ENCODE assay signal across 9 cellular contexts in the genomic region with DNA sequence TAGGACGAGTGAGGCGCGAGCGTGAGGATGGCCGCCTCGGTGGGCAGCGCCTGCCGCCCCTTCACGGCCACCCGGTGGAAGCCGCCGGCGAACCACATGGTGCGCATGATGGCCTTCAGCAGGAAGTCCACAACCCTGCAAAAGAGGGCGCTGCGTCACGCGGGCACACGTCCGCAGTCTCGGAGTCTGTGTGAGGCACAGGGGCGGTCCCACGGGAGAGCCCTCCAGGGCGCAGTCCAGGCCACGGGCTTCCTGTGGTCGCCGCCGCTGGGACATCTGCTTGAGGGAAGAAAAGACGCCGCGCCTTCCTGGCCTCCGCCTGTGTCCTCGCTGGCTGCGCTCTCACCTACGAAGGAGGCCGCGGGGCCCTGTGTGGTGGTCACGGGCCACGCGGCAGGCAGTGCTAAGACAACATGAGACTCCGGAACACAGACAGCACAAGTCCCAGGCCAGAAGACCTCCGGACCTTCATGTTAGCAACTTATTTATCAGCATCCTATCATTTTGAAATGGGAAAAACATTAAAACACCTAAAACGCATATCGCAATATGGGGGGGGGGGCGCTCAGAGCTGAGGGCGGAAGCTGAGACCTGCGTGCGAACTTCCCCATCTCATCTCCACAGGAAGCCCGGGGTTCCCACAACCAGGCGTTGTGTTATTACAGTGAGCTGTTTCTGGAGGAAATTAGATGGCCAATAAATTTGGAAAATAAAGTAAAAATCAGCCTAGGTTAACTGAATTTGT. TPM values are rescaled to one million over a fixed set of nuclear protein-coding genes. Genes with fewer than 3 reads are reported as not detected.
DNase-seq lines count a peak whose midpoint lies in the region; ATAC-seq and TF ChIP-seq lines count a peak whose summit lies in the region.
"Had no signal": no experiment of that assay in that cellular context is flagged by ENCODE, and none has a peak within 500 bp of the region (broad histone marks: within the 10 kb centered on the region; RNA-seq: fewer than 3 reads in every experiment).

No MANE protein-coding gene starts in this region.

- H3K27me3 ChIP-seq in left ventricle myocardium inferior (ENCODE audit: low read depth) (no peaks in the 10 kb centered on the region), upper lobe of right lung (no peaks in the 10 kb centered on the region)

- intact Hi-C loops in Right ventricle myocardium inferior (cut with DNase I), result loop anchor here (10.0 kb wide), 1 partner anchor 150 kb away; no protein-coding TSS in a partner anchor
- intact Hi-C loops in left ventricle myocardium inferior (cut with micrococcal nuclease), result no loop called here
- intact Hi-C loops in activated T-helper 2 cell treated with anti-CD3 and anti-CD28 coated beads, Interferon-gamma antibody, Interleukin-2, Interleukin-4, amounts not matched to agents 10 μg/mL and 5 μg/mL and 100 μg/mL, durations not matched to agents 14 hours and 24 hours and 36 hours (cut with micrococcal nuclease), result no loop called here
- intact Hi-C loops in upper lobe of right lung (cut with DNase I), result no loop called here

- no peak for ATAC-seq in Right ventricle myocardium inferior
- ATAC-seq in HG03159 (IDR thresholded peaks at IDR 0.05; ENCODE audit: unreplicated experiment), result peak; percentile 22
- peak; percentile 40 for ATAC-seq in upper lobe of right lung
- no peak for ATAC-seq in GM21360 (IDR thresholded peaks at IDR 0.05; ENCODE audit: unreplicated experiment)
- no peak for ATAC-seq in WTC11

- peaks cover 17% of the 10 kb centered on the region for H3K4me1 Mint-ChIP-seq in activated T-helper 2 cell treated with anti-CD3 and anti-CD28 coated beads, Interferon-gamma antibody, Interleukin-2, Interleukin-4, amounts not matched to agents 10 μg/mL and 5 μg/mL and 100 μg/mL, durations not matched to agents 14 hours and 24 hours and 36 hours (ENCODE audit: low read depth)
- no peaks in the 10 kb centered on the region for H3K4me1 Mint-ChIP-seq in WTC11

- H3K36me3 ChIP-seq in left ventricle myocardium inferior (peaks cover 17% of the 10 kb centered on the region), upper lobe of right lung (peaks cover 65% of the 10 kb centered on the region)

- H3K9me3 ChIP-seq in left ventricle myocardium inferior (replicated peaks), result no peaks in the 10 kb centered on the region
- H3K9me3 ChIP-seq in upper lobe of right lung, result no peaks in the 10 kb centered on the region

- H3K36me3 Mint-ChIP-seq in activated T-helper 2 cell treated with anti-CD3 and anti-CD28 coated beads, Interferon-gamma antibody, Interleukin-2, Interleukin-4, amounts not matched to agents 10 μg/mL and 5 μg/mL and 100 μg/mL, durations not matched to agents 14 hours and 24 hours and 36 hours (ENCODE audit: low read depth), result peaks cover 57% of the 10 kb centered on the region
- peaks cover 57% of the 10 kb centered on the region for H3K36me3 Mint-ChIP-seq in WTC11

- no peaks in the 10 kb centered on the region for H3K27me3 Mint-ChIP-seq in activated T-helper 2 cell treated with anti-CD3 and anti-CD28 coated beads, Interferon-gamma antibody, Interleukin-2, Interleukin-4, amounts not matched to agents 10 μg/mL and 5 μg/mL and 100 μg/mL, durations not matched to agents 14 hours and 24 hours and 36 hours (ENCODE audit: low read depth)
- no peaks in the 10 kb centered on the region for H3K27me3 Mint-ChIP-seq in WTC11 (ENCODE audit: low read depth)

- H3K27ac ChIP-seq in left ventricle myocardium inferior (replicated peaks), result no peak overlapping the region
- no peak overlapping the region for H3K27ac ChIP-seq in upper lobe of right lung

- DNase-seq in Right ventricle myocardium inferior (ENCODE audit: missing footprints) (peak; percentile 86), left ventricle myocardium inferior (no peak), upper lobe of right lung (no peak), WTC11 (ENCODE audit: low spot score) (no peak), foreskin melanocyte (no peak)
- DNase-seq in activated T-helper 2 cell treated with anti-CD3 and anti-CD28 coated beads, Interferon-gamma antibody, Interleukin-2, Interleukin-4, amounts not matched to agents 10 μg/mL and 5 μg/mL and 100 μg/mL, durations not matched to agents 14 hours and 24 hours and 36 hours (ENCODE audit: low spot score), result no peak

- no peaks in the 10 kb centered on the region for H3K9me3 Mint-ChIP-seq in activated T-helper 2 cell treated with anti-CD3 and anti-CD28 coated beads, Interferon-gamma antibody, Interleukin-2, Interleukin-4, amounts not matched to agents 10 μg/mL and 5 μg/mL and 100 μg/mL, durations not matched to agents 14 hours and 24 hours and 36 hours
- H3K9me3 Mint-ChIP-seq in WTC11, result no peaks in the 10 kb centered on the region

- CTCF ChIA-PET in WTC11 (lab: Charles Lee), result interaction anchor here (0.7 kb wide), 1 partner anchor 9 kb away, joined by 4 read pairs; no protein-coding TSS in a partner anchor

- POLR2A ChIA-PET in WTC11 (lab: Charles Lee), result no interaction called here

- no peak for TF ChIP-seq CTCF in left ventricle myocardium inferior (IDR thresholded peaks at IDR 0.05; ENCODE audit: borderline replicate concordance)
- TF ChIP-seq CTCF in upper lobe of right lung (IDR thresholded peaks at IDR 0.05), result no peak
- TF ChIP-seq CTCF in WTC11 (IDR thresholded peaks at IDR 0.05), result no peak

- H3K4me3 ChIP-seq in left ventricle myocardium inferior (no peak overlapping the region), upper lobe of right lung (no peak overlapping the region)

- peak overlapping the region; percentile 30 for H3K4me3 Mint-ChIP-seq in activated T-helper 2 cell treated with anti-CD3 and anti-CD28 coated beads, Interferon-gamma antibody, Interleukin-2, Interleukin-4, amounts not matched to agents 10 μg/mL and 5 μg/mL and 100 μg/mL, durations not matched to agents 14 hours and 24 hours and 36 hours (ENCODE audit: low read depth)
- H3K4me3 Mint-ChIP-seq in WTC11, result no peak overlapping the region

- peak overlapping the region; percentile 46 for H3K27ac Mint-ChIP-seq in activated T-helper 2 cell treated with anti-CD3 and anti-CD28 coated beads, Interferon-gamma antibody, Interleukin-2, Interleukin-4, amounts not matched to agents 10 μg/mL and 5 μg/mL and 100 μg/mL, durations not matched to agents 14 hours and 24 hours and 36 hours
- H3K27ac Mint-ChIP-seq in WTC11, result no peak overlapping the region

- H3K4me1 ChIP-seq in left ventricle myocardium inferior (peaks cover 17% of the 10 kb centered on the region), upper lobe of right lung (peaks cover 11% of the 10 kb centered on the region)

TF ChIP-seq in WTC11, 78 proteins besides CTCF, POLR2A, EP300 and RAD21 (continues in another document):
- TF ChIP-seq ATF1 (CRISPR knock-in tag; IDR thresholded peaks at IDR 0.05) (no peak), ZBTB21 (CRISPR knock-in tag; IDR thresholded peaks at IDR 0.05; ENCODE audit: borderline replicate concordance) (no peak), NFYB (CRISPR knock-in tag; conservative IDR thresholded peaks at IDR 0.05; ENCODE audit: low read depth) (no peak), ESRRA (CRISPR knock-in tag; IDR thresholded peaks at IDR 0.05; ENCODE audit: borderline replicate concordance) (no peak), JAZF1 (CRISPR knock-in tag; IDR thresholded peaks at IDR 0.05) (no peak), CBFB (CRISPR knock-in tag; IDR thresholded peaks at IDR 0.05; ENCODE audit: low read depth) (no peak)
- TF ChIP-seq, protein P1, sequence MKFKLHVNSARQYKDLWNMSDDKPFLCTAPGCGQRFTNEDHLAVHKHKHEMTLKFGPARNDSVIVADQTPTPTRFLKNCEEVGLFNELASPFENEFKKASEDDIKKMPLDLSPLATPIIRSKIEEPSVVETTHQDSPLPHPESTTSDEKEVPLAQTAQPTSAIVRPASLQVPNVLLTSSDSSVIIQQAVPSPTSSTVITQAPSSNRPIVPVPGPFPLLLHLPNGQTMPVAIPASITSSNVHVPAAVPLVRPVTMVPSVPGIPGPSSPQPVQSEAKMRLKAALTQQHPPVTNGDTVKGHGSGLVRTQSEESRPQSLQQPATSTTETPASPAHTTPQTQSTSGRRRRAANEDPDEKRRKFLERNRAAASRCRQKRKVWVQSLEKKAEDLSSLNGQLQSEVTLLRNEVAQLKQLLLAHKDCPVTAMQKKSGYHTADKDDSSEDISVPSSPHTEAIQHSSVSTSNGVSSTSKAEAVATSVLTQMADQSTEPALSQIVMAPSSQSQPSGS (CRISPR knock-in tag; IDR thresholded peaks at IDR 0.05; ENCODE audit: borderline replicate concordance, low read depth), result no peak
- TF ChIP-seq, protein P2, sequence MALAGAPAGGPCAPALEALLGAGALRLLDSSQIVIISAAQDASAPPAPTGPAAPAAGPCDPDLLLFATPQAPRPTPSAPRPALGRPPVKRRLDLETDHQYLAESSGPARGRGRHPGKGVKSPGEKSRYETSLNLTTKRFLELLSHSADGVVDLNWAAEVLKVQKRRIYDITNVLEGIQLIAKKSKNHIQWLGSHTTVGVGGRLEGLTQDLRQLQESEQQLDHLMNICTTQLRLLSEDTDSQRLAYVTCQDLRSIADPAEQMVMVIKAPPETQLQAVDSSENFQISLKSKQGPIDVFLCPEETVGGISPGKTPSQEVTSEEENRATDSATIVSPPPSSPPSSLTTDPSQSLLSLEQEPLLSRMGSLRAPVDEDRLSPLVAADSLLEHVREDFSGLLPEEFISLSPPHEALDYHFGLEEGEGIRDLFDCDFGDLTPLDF (CRISPR knock-in tag; IDR thresholded peaks at IDR 0.05), result no peak
- TF ChIP-seq, protein P3, sequence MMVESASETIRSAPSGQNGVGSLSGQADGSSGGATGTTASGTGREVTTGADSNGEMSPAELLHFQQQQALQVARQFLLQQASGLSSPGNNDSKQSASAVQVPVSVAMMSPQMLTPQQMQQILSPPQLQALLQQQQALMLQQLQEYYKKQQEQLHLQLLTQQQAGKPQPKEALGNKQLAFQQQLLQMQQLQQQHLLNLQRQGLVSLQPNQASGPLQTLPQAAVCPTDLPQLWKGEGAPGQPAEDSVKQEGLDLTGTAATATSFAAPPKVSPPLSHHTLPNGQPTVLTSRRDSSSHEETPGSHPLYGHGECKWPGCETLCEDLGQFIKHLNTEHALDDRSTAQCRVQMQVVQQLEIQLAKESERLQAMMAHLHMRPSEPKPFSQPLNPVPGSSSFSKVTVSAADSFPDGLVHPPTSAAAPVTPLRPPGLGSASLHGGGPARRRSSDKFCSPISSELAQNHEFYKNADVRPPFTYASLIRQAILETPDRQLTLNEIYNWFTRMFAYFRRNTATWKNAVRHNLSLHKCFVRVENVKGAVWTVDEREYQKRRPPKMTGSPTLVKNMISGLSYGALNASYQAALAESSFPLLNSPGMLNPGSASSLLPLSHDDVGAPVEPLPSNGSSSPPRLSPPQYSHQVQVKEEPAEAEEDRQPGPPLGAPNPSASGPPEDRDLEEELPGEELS (CRISPR knock-in tag; IDR thresholded peaks at IDR 0.05), result no peak

RNA-seq across cellular contexts. Expression of a gene that starts 28.8 kb away (rescaled TPM):
- total RNA-seq in Right ventricle myocardium inferior (13.4 TPM), left ventricle myocardium inferior (11.0 TPM), upper lobe of right lung (690 TPM), WTC11 (2021) (206 to 215 TPM (median 210 TPM) in 3 replicates)
- total RNA-seq in activated T-helper 2 cell treated with anti-CD3 and anti-CD28 coated beads, Interferon-gamma antibody, Interleukin-2, Interleukin-4, amounts not matched to agents 10 μg/mL and 5 μg/mL and 100 μg/mL, durations not matched to agents 14 hours and 24 hours and 36 hours, result 78.4 and 79.0 TPM in 2 replicates

RNA-seq across cellular contexts. Expression of a gene that starts 49.7 kb away (rescaled TPM):
- total RNA-seq in Right ventricle myocardium inferior, result not detected
- not detected for total RNA-seq in left ventricle myocardium inferior
- not detected in 2 replicates for total RNA-seq in activated T-helper 2 cell treated with anti-CD3 and anti-CD28 coated beads, Interferon-gamma antibody, Interleukin-2, Interleukin-4, amounts not matched to agents 10 μg/mL and 5 μg/mL and 100 μg/mL, durations not matched to agents 14 hours and 24 hours and 36 hours
- total RNA-seq in upper lobe of right lung, result 0.52 TPM
- 0.53 to 0.74 TPM (median 0.64 TPM) in 3 replicates for total RNA-seq in WTC11 (2021)
- total RNA-seq: RPMI7951 had no signal

Comparison
In these comparisons a context has a peak if more than half of its experiments do, and no peak if none do; other contexts are left out.
1. ATAC-seq: peak in HG03159 (single experiment) and upper lobe of right lung (single experiment); none in Right ventricle myocardium inferior (single experiment), GM21360 (single experiment) and WTC11 (single experiment).